10 cellular contexts compared by ENCODE assay signal in the genomic region with DNA sequence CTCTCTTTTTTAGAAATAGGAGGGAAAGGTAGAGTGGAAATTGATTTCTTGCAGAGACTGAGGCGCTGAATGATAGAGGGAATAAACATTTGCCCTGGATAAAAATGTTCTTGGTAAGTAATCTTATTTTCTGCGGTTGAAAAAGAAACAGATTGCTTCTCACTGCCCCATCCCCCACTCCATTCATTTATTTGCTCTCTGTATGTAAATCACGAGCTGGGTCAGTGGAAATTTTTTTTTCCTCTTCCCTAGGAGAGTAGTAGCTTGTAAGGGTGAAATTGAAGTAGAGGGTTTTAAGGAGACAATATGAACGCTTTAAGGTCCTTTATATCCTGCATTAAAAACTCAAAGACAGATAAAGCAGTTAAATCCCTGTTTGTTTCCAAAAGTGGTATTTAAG. TPM values are rescaled to one million over a fixed set of nuclear protein-coding genes. Genes with fewer than 3 reads are reported as not detected.
A peak's percentile ranks its signal among the peaks of the same experiment; 100 is the strongest.
DNase-seq lines count a peak whose midpoint lies in the region; ATAC-seq and TF ChIP-seq lines count a peak whose summit lies in the region.
"Had no signal": no experiment of that assay in that cellular context is flagged by ENCODE, and none has a peak within 500 bp of the region (broad histone marks: within the 10 kb centered on the region; RNA-seq: fewer than 3 reads in every experiment).

No MANE protein-coding gene starts in this region.

- no peak for ATAC-seq in left ventricle myocardium superior
- no peak for ATAC-seq in CD4-positive, alpha-beta T cell (ENCODE audit: poor library complexity)

- H3K4me2 ChIP-seq in mammary epithelial cell (ENCODE audit: insufficient read depth, low read depth, low read length), result peak overlapping the region; percentile 74

- no peak overlapping the region for H3K9ac ChIP-seq in mammary epithelial cell (ENCODE audit: insufficient read depth, low read length)

- peaks cover 11% of the 10 kb centered on the region for H3K4me1 Mint-ChIP-seq in CD4-positive, alpha-beta T cell (ENCODE audit: low read depth)

- CTCF ChIA-PET in mammary epithelial cell (lab: Charles Lee; ENCODE audit: low non-redundant PET), result no interaction called here
- CTCF ChIA-PET in CD4-positive, alpha-beta T cell (lab: Charles Lee), result no interaction called here

- TF ChIP-seq POLR2A in vagina (IDR thresholded peaks at IDR 0.05), result no peak

- H3K9me3 ChIP-seq in left ventricle myocardium inferior (replicated peaks) (no peaks in the 10 kb centered on the region), mammary epithelial cell (replicated peaks; ENCODE audit: insufficient read depth, low read length) (no peaks in the 10 kb centered on the region), vagina (no peaks in the 10 kb centered on the region)
- no peaks in the 10 kb centered on the region for H3K9me3 ChIP-seq in CD4-positive, alpha-beta T cell (ENCODE audit: control insufficient read depth, low read length)

- H4K20me1 ChIP-seq in mammary epithelial cell (ENCODE audit: insufficient read depth, low read length), result no peaks in the 10 kb centered on the region

- peaks cover 48% of the 10 kb centered on the region for H3K27me3 Mint-ChIP-seq in CD4-positive, alpha-beta T cell

- TF ChIP-seq CTCF in left ventricle myocardium inferior (IDR thresholded peaks at IDR 0.05; ENCODE audit: borderline replicate concordance), result no peak
- TF ChIP-seq CTCF in mammary epithelial cell (conservative IDR thresholded peaks at IDR 0.05 in 1 of 2, IDR thresholded peaks at IDR 0.05 in 1 of 2; ENCODE audit: extremely low read depth in 1 of 2, insufficient read depth in 1 of 2, low read depth in 1 of 2, low read length in 2 of 2), result no peak
- TF ChIP-seq CTCF in vagina (IDR thresholded peaks at IDR 0.05), result no peak
- TF ChIP-seq CTCF in CD4-positive, alpha-beta T cell (IDR thresholded peaks at IDR 0.05), result no peak

- in situ Hi-C loops in mammary epithelial cell (cut with MboI; ENCODE audit: low sequenced_read_pairs in 2 of 2), result no loop called here

- POLR2A ChIA-PET in CD4-positive, alpha-beta T cell (lab: Charles Lee), result no interaction called here

- H3K36me3 Mint-ChIP-seq in CD4-positive, alpha-beta T cell (ENCODE audit: low read depth), result no peaks in the 10 kb centered on the region
- H3K36me3 Mint-ChIP-seq: CD4-positive, CD25-positive, alpha-beta regulatory T cell; IgD-negative memory B cell had no signal

- 44% methylated on average over 3 of the region's 4 CpGs for WGBS in mammary epithelial cell (ENCODE audit: low coverage, missing lambda C conversion rate)

- H3K27me3 ChIP-seq in left ventricle myocardium inferior (ENCODE audit: low read depth) (peaks cover 72% of the 10 kb centered on the region), mammary epithelial cell (ENCODE audit: insufficient read depth, low read length) (peaks cover 30% of the 10 kb centered on the region), vagina (no peaks in the 10 kb centered on the region)
- peaks cover 12% of the 10 kb centered on the region for H3K27me3 ChIP-seq in CD4-positive, alpha-beta T cell (ENCODE audit: control insufficient read depth, insufficient read depth, low read length)

- intact Hi-C loops in left ventricle myocardium inferior (cut with micrococcal nuclease), result no loop called here
- intact Hi-C loops in left ventricle myocardium superior (cut with micrococcal nuclease), result no loop called here
- intact Hi-C loops in mammary epithelial cell (cut with micrococcal nuclease), result no loop called here
- intact Hi-C loops in vagina (cut with DNase I), result no loop called here
- intact Hi-C loops in CD4-positive, alpha-beta T cell (cut with DNase I, micrococcal nuclease), result no loop called here

- H3K9me3 Mint-ChIP-seq in CD4-positive, alpha-beta T cell, result peaks cover under 1% of the 10 kb centered on the region

- dilution Hi-C loops in mammary epithelial cell (cut with HindIII; ENCODE audit: low sequenced_read_pairs), result no loop called here

- H2AFZ ChIP-seq in mammary epithelial cell (ENCODE audit: low read depth, low read length), result peak overlapping the region; percentile 63

- H3K27ac Mint-ChIP-seq in CD4-positive, alpha-beta T cell, result no peak overlapping the region
- H3K27ac Mint-ChIP-seq: CD4-positive, CD25-positive, alpha-beta regulatory T cell; IgD-negative memory B cell had no signal

- H3K4me3 Mint-ChIP-seq in CD4-positive, alpha-beta T cell, result no peak overlapping the region
- H3K4me3 Mint-ChIP-seq: IgD-negative memory B cell had no signal

- H3K4me1 ChIP-seq in left ventricle myocardium inferior (peaks cover 18% of the 10 kb centered on the region), mammary epithelial cell (ENCODE audit: insufficient read depth, low read length) (peaks cover 6% of the 10 kb centered on the region), vagina (peaks cover 13% of the 10 kb centered on the region)

- peak overlapping the region; percentile 57 for H3K4me3 ChIP-seq in left ventricle myocardium inferior
- H3K4me3 ChIP-seq in mammary epithelial cell (replicated peaks in 1 of 3; ENCODE audit: insufficient read depth in 1 of 3, low read depth in 2 of 3, low read length in 3 of 3), result peak overlapping the region in 1 of 3 experiments; percentile 16
- H3K4me3 ChIP-seq in vagina, result peak overlapping the region; percentile 3 to 37

- H3K36me3 ChIP-seq in left ventricle myocardium inferior (no peaks in the 10 kb centered on the region), mammary epithelial cell (ENCODE audit: insufficient read depth, low read length) (no peaks in the 10 kb centered on the region), vagina (no peaks in the 10 kb centered on the region)

- H3K79me2 ChIP-seq in mammary epithelial cell (ENCODE audit: insufficient read depth, low read length), result no peaks in the 10 kb centered on the region

- no peak overlapping the region for H3K27ac ChIP-seq in left ventricle myocardium inferior (replicated peaks)
- H3K27ac ChIP-seq in mammary epithelial cell (ENCODE audit: insufficient read depth, low read depth, low read length), result no peak overlapping the region
- no peak overlapping the region for H3K27ac ChIP-seq in vagina
- H3K27ac ChIP-seq in CD4-positive, alpha-beta T cell (ENCODE audit: low read depth, low read length), result no peak overlapping the region

- no TSS peak for BruUV-seq in mammary epithelial cell (replicated peaks; lab: Mats Ljungman, UMichigan)

- DNase-seq in left ventricle myocardium inferior (no peak), left ventricle myocardium superior (no peak), mammary epithelial cell (no peak), medulla oblongata (ENCODE audit: extremely low spot score) (peak; percentile 45), vagina (ENCODE audit: extremely low spot score in 2 of 2) (no peak), kidney tubule cell (ENCODE audit: low spot score) (no peak), SKM-1 treated with dmso at 0.1 percent for 144 hours (lab: John Stamatoyannopoulos, UW; ENCODE audit: unreplicated experiment) (no peak)
- DNase-seq in CD4-positive, alpha-beta T cell, result no peak
- DNase-seq: CD4-positive, CD25-positive, alpha-beta regulatory T cell had no signal

RNA-seq across cellular contexts. Expression of a gene that starts 1.4 kb away (rescaled TPM):
- total RNA-seq in left ventricle myocardium inferior, result 5.4 TPM
- total RNA-seq in left ventricle myocardium superior, result 0.10 TPM
- not detected for total RNA-seq in mammary epithelial cell
- not detected for polyA plus RNA-seq in mammary epithelial cell
- not detected for polyA minus RNA-seq in mammary epithelial cell
- total RNA-seq in vagina, result not detected
- not detected for total RNA-seq in CD4-positive, alpha-beta T cell
- total RNA-seq: CD4-positive, CD25-positive, alpha-beta regulatory T cell had no signal
- polyA plus RNA-seq: CD4-positive, CD25-positive, alpha-beta regulatory T cell; IgD-negative memory B cell had no signal
